ENCODE assay signal across 34 cellular contexts in genomic region chr3:72372161-72372560, GRCh38.
"Had no signal": no experiment of that assay in that cellular context is flagged by ENCODE, and none has a peak within 500 bp of the region (broad histone marks: within the 10 kb centered on the region; RNA-seq: fewer than 3 reads in every experiment).

No MANE protein-coding gene starts in this region.

- DNase-seq: activated CD4-positive, alpha-beta T cell treated with anti-CD3 and anti-CD28 coated beads for 4 hours; activated CD4-positive, alpha-beta T cell treated with anti-CD3 and anti-CD28 coated beads, Interleukin-2, amount 50 U/mL, for 4 hours; activated CD4-positive, CD25-positive, alpha-beta regulatory T cell; activated CD8-positive, alpha-beta memory T cell treated with anti-CD3 and anti-CD28 coated beads for 24 hours; activated effector memory CD4-positive, alpha-beta T cell treated with anti-CD3 and anti-CD28 coated beads, Interleukin-2, amount 50 U/mL, for 16 hours; activated naive CD4-positive, alpha-beta T cell treated with anti-CD3 and anti-CD28 coated beads for 36 hours; activated naive CD8-positive, alpha-beta T cell treated with anti-CD3 and anti-CD28 coated beads for 36 hours; adrenal gland; aorta; body of pancreas; cerebellar nuclear complex; colonic mucosa; effector memory CD4-positive, alpha-beta T cell; foreskin fibroblast; head of caudate nucleus; hippocampal formation; immature natural killer cell; midbrain; naive thymus-derived CD4-positive, alpha-beta T cell; nucleus accumbens; pancreas; retina; sigmoid colon; small intestine; stimulated activated CD4-positive, alpha-beta T cell treated with anti-CD3 and anti-CD28 coated beads, Interleukin-4, amount 100 ng/mL, for 24 hours; stomach; tibial artery; upper lobe of right lung had no signal

- H3K4me1 ChIP-seq: adrenal gland, body of pancreas, colonic mucosa, pancreas, sigmoid colon, suprapubic skin, upper lobe of right lung had no signal

- H3K9me3 ChIP-seq: adrenal gland, body of pancreas, colonic mucosa, pancreas, prostate gland, sigmoid colon, stomach, suprapubic skin, tibial artery, upper lobe of right lung had no signal

- H3K9me3 Mint-ChIP-seq: immature natural killer cell; stimulated activated memory B cell treated with anti-CD40 and anti-IgM and Interleukin-4, amounts not matched to agents 10 μg/mL and 1 μg/mL and 100 μg/mL, for 72 hours; T-helper 2 cell treated with Interferon-gamma antibody and Interleukin-4, amounts not matched to agents 5 μg/mL and 100 μg/mL, for 36 hours had no signal

- H3K27me3 ChIP-seq: adrenal gland, body of pancreas, cardiac muscle cell, colonic mucosa, pancreas, sigmoid colon, stomach, suprapubic skin, tibial artery, upper lobe of right lung had no signal

- H3K27ac Mint-ChIP-seq: activated naive CD4-positive, alpha-beta T cell treated with anti-CD3 and anti-CD28 coated beads for 36 hours; activated naive CD8-positive, alpha-beta T cell treated with anti-CD3 and anti-CD28 coated beads for 36 hours; immature natural killer cell; stimulated activated memory B cell treated with anti-CD40 and anti-IgM and Interleukin-4, amounts not matched to agents 10 μg/mL and 1 μg/mL and 100 μg/mL, for 72 hours; T-helper 2 cell treated with Interferon-gamma antibody and Interleukin-4, amounts not matched to agents 5 μg/mL and 100 μg/mL, for 36 hours had no signal

- H3K27ac ChIP-seq: adrenal gland, body of pancreas, cardiac muscle cell, colonic mucosa, pancreas, prostate gland, sigmoid colon, stomach, suprapubic skin, tibial artery, upper lobe of right lung had no signal

- H3K36me3 ChIP-seq: adrenal gland, cardiac muscle cell, colonic mucosa, pancreas, prostate gland, suprapubic skin had no signal

- H3K4me3 Mint-ChIP-seq: activated naive CD4-positive, alpha-beta T cell treated with anti-CD3 and anti-CD28 coated beads for 36 hours; activated naive CD8-positive, alpha-beta T cell treated with anti-CD3 and anti-CD28 coated beads for 36 hours; immature natural killer cell; naive thymus-derived CD4-positive, alpha-beta T cell; neural crest cell; stimulated activated memory B cell treated with anti-CD40 and anti-IgM and Interleukin-4, amounts not matched to agents 10 μg/mL and 1 μg/mL and 100 μg/mL, for 72 hours; T-helper 2 cell treated with Interferon-gamma antibody and Interleukin-4, amounts not matched to agents 5 μg/mL and 100 μg/mL, for 36 hours had no signal

- H3K27me3 Mint-ChIP-seq: activated naive CD8-positive, alpha-beta T cell treated with anti-CD3 and anti-CD28 coated beads for 36 hours; naive thymus-derived CD4-positive, alpha-beta T cell; stimulated activated memory B cell treated with anti-CD40 and anti-IgM and Interleukin-4, amounts not matched to agents 10 μg/mL and 1 μg/mL and 100 μg/mL, for 72 hours had no signal

- ATAC-seq: body of pancreas; naive thymus-derived CD4-positive, alpha-beta T cell; upper lobe of right lung had no signal

- H3K4me3 ChIP-seq: adrenal gland, body of pancreas, cardiac muscle cell, colonic mucosa, pancreas, prostate gland, sigmoid colon, stomach, suprapubic skin, tibial artery, upper lobe of right lung had no signal
